ENCODE assay signal across 14 cellular contexts in genomic region chr7:3880221-3880935, GRCh38.
DNase-seq lines count a peak whose midpoint lies in the region; ATAC-seq and TF ChIP-seq lines count a peak whose summit lies in the region.
"Had no signal": no experiment of that assay in that cellular context is flagged by ENCODE, and none has a peak within 500 bp of the region (broad histone marks: within the 10 kb centered on the region; RNA-seq: fewer than 3 reads in every experiment).

No MANE protein-coding gene starts in this region.

- H3K27ac ChIP-seq in GM23338 (ENCODE audit: low read depth) (no peak overlapping the region), parathyroid adenoma (no peak overlapping the region)
- H3K27ac ChIP-seq: right atrium auricular region had no signal

- H3K4me3 ChIP-seq in GM23338 (no peak overlapping the region), parathyroid adenoma (ENCODE audit: low read depth, low read length) (peak overlapping the region; percentile 29)
- H3K4me3 ChIP-seq: right atrium auricular region had no signal

- H3K4me3 Mint-ChIP-seq in GM23338: no peak overlapping the region
- H3K4me3 Mint-ChIP-seq: activated CD8-positive, alpha-beta T cell treated with anti-CD3 and anti-CD28 coated beads, Interleukin-2, amount 10 ng/mL, durations not matched to agents 7 days and 5 days; activated naive CD8-positive, alpha-beta T cell treated with anti-CD3 and anti-CD28 coated beads, Interleukin-2, amount 10 ng/mL, durations not matched to agents 7 days and 5 days had no signal

- H3K27me3 ChIP-seq in GM23338 (ENCODE audit: insufficient read depth) (no peaks in the 10 kb centered on the region), parathyroid adenoma (ENCODE audit: control insufficient read depth, insufficient read depth, low read length) (peaks cover 3% of the 10 kb centered on the region)
- H3K27me3 ChIP-seq: right atrium auricular region had no signal

- H3K36me3 Mint-ChIP-seq in GM23338 (ENCODE audit: low read depth): no peaks in the 10 kb centered on the region
- H3K36me3 Mint-ChIP-seq: activated naive CD8-positive, alpha-beta T cell treated with anti-CD3 and anti-CD28 coated beads, Interleukin-2, amount 10 ng/mL, durations not matched to agents 7 days and 5 days had no signal

- H3K27ac Mint-ChIP-seq in GM23338: 0 out of 2 replicates have a peak overlapping the region, but pooled peaks have one; percentile 10
- H3K27ac Mint-ChIP-seq: activated CD8-positive, alpha-beta T cell treated with anti-CD3 and anti-CD28 coated beads, Interleukin-2, amount 10 ng/mL, durations not matched to agents 7 days and 5 days; activated naive CD8-positive, alpha-beta T cell treated with anti-CD3 and anti-CD28 coated beads, Interleukin-2, amount 10 ng/mL, durations not matched to agents 7 days and 5 days had no signal

- H3K4me1 ChIP-seq in GM23338 (ENCODE audit: insufficient read depth): no peaks in the 10 kb centered on the region
- peaks cover 6% of the 10 kb centered on the region for H3K4me1 ChIP-seq in parathyroid adenoma
- H3K4me1 ChIP-seq: Caco-2, right atrium auricular region had no signal

- no peaks in the 10 kb centered on the region for H3K9me3 Mint-ChIP-seq in GM23338

- H3K9me2 ChIP-seq in GM23338 (ENCODE audit: insufficient read depth): peaks cover 11% of the 10 kb centered on the region; the same call in 1 of the 2 replicates

- no peaks in the 10 kb centered on the region for H3F3A ChIP-seq in GM23338 (replicated peaks; ENCODE audit: low read depth)

- H2AFZ ChIP-seq in GM23338 (no peak overlapping the region), parathyroid adenoma (no peak overlapping the region)

- H3K4me1 Mint-ChIP-seq in GM23338: no peaks in the 10 kb centered on the region
- H3K4me1 Mint-ChIP-seq: activated naive CD8-positive, alpha-beta T cell treated with anti-CD3 and anti-CD28 coated beads, Interleukin-2, amount 10 ng/mL, durations not matched to agents 7 days and 5 days had no signal

- H3K4me2 ChIP-seq in GM23338 (no peak overlapping the region), parathyroid adenoma (ENCODE audit: low read length) (peak overlapping the region; percentile 40)

- H3K9me3 ChIP-seq in parathyroid adenoma (ENCODE audit: control insufficient read depth, low read length): no peaks in the 10 kb centered on the region
- H3K9me3 ChIP-seq: Caco-2, right atrium auricular region had no signal

- no peaks in the 10 kb centered on the region for H3K79me2 ChIP-seq in GM23338 (replicated peaks; ENCODE audit: insufficient read depth)
- no peaks in the 10 kb centered on the region for H3K79me2 ChIP-seq in parathyroid adenoma

- peak; percentile 3 for DNase-seq in GM23338 (ENCODE audit: low spot score)
- DNase-seq in NCI-H146 treated with DMSO at 0.1 percent for 48 hours (lab: John Stamatoyannopoulos, UW; ENCODE audit: unreplicated experiment): peak; percentile 72
- DNase-seq in RPMI8226: peak; percentile 84
- DNase-seq in NCI-H82 treated with DMSO at 0.1 percent for 48 hours (lab: John Stamatoyannopoulos, UW; ENCODE audit: unreplicated experiment): no peak
- no peak for DNase-seq in cerebellar cortex (ENCODE audit: low spot score)
- DNase-seq: activated CD8-positive, alpha-beta T cell treated with anti-CD3 and anti-CD28 coated beads, Interleukin-2, amount 10 ng/mL, durations not matched to agents 7 days and 5 days; activated naive CD8-positive, alpha-beta T cell treated with anti-CD3 and anti-CD28 coated beads, Interleukin-2, amount 10 ng/mL, durations not matched to agents 7 days and 5 days; Caco-2; MM.1S had no signal

- H3K9ac ChIP-seq in parathyroid adenoma: no peak overlapping the region

- no peaks in the 10 kb centered on the region for H4K20me1 ChIP-seq in GM23338 (replicated peaks; ENCODE audit: insufficient read depth)

- ATAC-seq in GM23338 (no peak; the same call in 2 of the 3 replicates), HG03045 (IDR thresholded peaks at IDR 0.05; ENCODE audit: unreplicated experiment) (no peak)
- ATAC-seq: activated CD8-positive, alpha-beta T cell treated with anti-CD3 and anti-CD28 coated beads, Interleukin-2, amount 10 ng/mL, durations not matched to agents 7 days and 5 days; HCT116; Panc1 had no signal

- peaks cover 2% of the 10 kb centered on the region for H3K27me3 Mint-ChIP-seq in GM23338 (ENCODE audit: insufficient read depth, low read depth, poor library complexity)
- H3K27me3 Mint-ChIP-seq: activated naive CD8-positive, alpha-beta T cell treated with anti-CD3 and anti-CD28 coated beads, Interleukin-2, amount 10 ng/mL, durations not matched to agents 7 days and 5 days had no signal

- H3K36me3 ChIP-seq in GM23338 (ENCODE audit: insufficient read depth): no peaks in the 10 kb centered on the region
- H3K36me3 ChIP-seq in parathyroid adenoma (ENCODE audit: control insufficient read depth, insufficient read depth, low read length): no peaks in the 10 kb centered on the region
- H3K36me3 ChIP-seq: right atrium auricular region had no signal

- TF ChIP-seq CTCF in GM23338 (conservative IDR thresholded peaks at IDR 0.05; ENCODE audit: low read depth in 2 of 2) (no peak), parathyroid adenoma (IDR thresholded peaks at IDR 0.05) (no peak)

TF ChIP-seq in GM23338, 12 proteins besides CTCF, POLR2A, EP300 and RAD21 (continues in another document):
- TF ChIP-seq, protein P1, sequence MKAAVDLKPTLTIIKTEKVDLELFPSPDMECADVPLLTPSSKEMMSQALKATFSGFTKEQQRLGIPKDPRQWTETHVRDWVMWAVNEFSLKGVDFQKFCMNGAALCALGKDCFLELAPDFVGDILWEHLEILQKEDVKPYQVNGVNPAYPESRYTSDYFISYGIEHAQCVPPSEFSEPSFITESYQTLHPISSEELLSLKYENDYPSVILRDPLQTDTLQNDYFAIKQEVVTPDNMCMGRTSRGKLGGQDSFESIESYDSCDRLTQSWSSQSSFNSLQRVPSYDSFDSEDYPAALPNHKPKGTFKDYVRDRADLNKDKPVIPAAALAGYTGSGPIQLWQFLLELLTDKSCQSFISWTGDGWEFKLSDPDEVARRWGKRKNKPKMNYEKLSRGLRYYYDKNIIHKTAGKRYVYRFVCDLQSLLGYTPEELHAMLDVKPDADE (IDR thresholded peaks at IDR 0.05): no peak
- TF ChIP-seq POLR2AphosphoS5 (IDR thresholded peaks at IDR 0.05; ENCODE audit: low read depth) (no peak), EZH2phosphoT487 (IDR thresholded peaks at IDR 0.05; ENCODE audit: unreplicated experiment) (no peak), ZNF114 (CRISPR knock-in tag; IDR thresholded peaks at IDR 0.05) (no peak), JUNB (IDR thresholded peaks at IDR 0.05; ENCODE audit: unreplicated experiment) (no peak), NANOG (IDR thresholded peaks at IDR 0.05; ENCODE audit: borderline replicate concordance) (no peak), ZNF331 (CRISPR knock-in tag; IDR thresholded peaks at IDR 0.05; ENCODE audit: low read depth) (no peak), EZH2 (IDR thresholded peaks at IDR 0.05; ENCODE audit: low read depth, unreplicated experiment) (no peak), STAT1 (IDR thresholded peaks at IDR 0.05; ENCODE audit: unreplicated experiment) (no peak), CREB1 (CRISPR knock-in tag; IDR thresholded peaks at IDR 0.05; ENCODE audit: low read depth) (no peak)

Comparison
In these comparisons a context has a peak if more than half of its experiments do, and no peak if none do; other contexts are left out.
1. DNase-seq: peak in GM23338 (single experiment), NCI-H146 treated with DMSO at 0.1 percent for 48 hours (single experiment) and RPMI8226 (single experiment); none in NCI-H82 treated with DMSO at 0.1 percent for 48 hours (single experiment) and cerebellar cortex (single experiment).